ENCODE assay signal across 23 cellular contexts in the genomic region with DNA sequence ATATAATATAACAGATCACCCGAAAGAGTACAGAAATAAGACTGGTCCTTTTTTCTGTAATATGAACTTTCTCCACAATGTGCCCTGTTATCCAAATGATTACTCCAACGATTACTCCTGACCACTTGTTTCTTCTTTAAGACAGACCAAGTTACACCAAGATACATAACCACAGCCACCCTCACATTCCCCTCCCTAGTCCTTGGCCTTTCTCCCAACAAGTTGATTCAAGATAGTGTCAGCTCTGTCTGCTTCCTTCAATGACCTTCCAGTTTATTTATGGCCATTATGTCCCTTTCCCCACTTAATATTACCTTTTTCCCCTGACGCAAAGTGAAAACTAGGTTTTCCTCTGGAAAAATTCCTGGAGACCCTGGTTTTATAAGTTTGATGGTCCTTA.
DNase-seq lines count a peak whose midpoint lies in the region; ATAC-seq and TF ChIP-seq lines count a peak whose summit lies in the region.
"Had no signal": no experiment of that assay in that cellular context is flagged by ENCODE, and none has a peak within 500 bp of the region (broad histone marks: within the 10 kb centered on the region; RNA-seq: fewer than 3 reads in every experiment).

No MANE protein-coding gene starts in this region.

- peak; percentile 10 for DNase-seq in LHCN-M2 (ENCODE audit: low read depth)
- DNase-seq in RWPE2 (ENCODE audit: low spot score): no peak
- DNase-seq in epithelial cell of prostate (ENCODE audit: low read depth, low spot score): no peak
- DNase-seq in cortex of kidney (lab: John Stamatoyannopoulos, UW): no peak
- DNase-seq in NCI-H128 (lab: John Stamatoyannopoulos, UW; ENCODE audit: unreplicated experiment): no peak
- DNase-seq: ACHN; BE2C; CD8-positive, alpha-beta memory T cell; DMS79 treated with DMSO at 0.1 percent for 48 hours; GF-D8; H7; IMR-90; KG1; NCI-H1105 treated with DMSO at 0.1 percent for 48 hours; NCI-H2081; NCI-H2227 treated with DMSO at 0.1 percent for 48 hours; NCI-H526 treated with DMSO at 0.1 percent for 48 hours; SHP77 treated with DMSO at 0.1 percent for 48 hours had no signal

- H3K27me3 ChIP-seq in RWPE2 (ENCODE audit: insufficient read depth, poor library complexity, severe bottlenecking) (no peaks in the 10 kb centered on the region), skeletal muscle satellite cell (ENCODE audit: control insufficient read depth, insufficient read depth, low read length) (no peaks in the 10 kb centered on the region)
- H3K27me3 ChIP-seq: BE2C had no signal

- ATAC-seq in RWPE2 (ENCODE audit: low read depth) (peak; percentile 23; the same call in 1 of the 3 replicates), HG02588 (IDR thresholded peaks at IDR 0.05; ENCODE audit: unreplicated experiment) (no peak), HG03175 (IDR thresholded peaks at IDR 0.05; ENCODE audit: unreplicated experiment) (no peak)

- H3K4me2 ChIP-seq in skeletal muscle satellite cell (ENCODE audit: low read length): peak overlapping the region; percentile 62

- H3K9me3 ChIP-seq in RWPE2 (ENCODE audit: severe bottlenecking) (no peaks in the 10 kb centered on the region), skeletal muscle satellite cell (replicated peaks; ENCODE audit: low read length) (no peaks in the 10 kb centered on the region)
- H3K9me3 ChIP-seq: BE2C had no signal

- H3K27ac ChIP-seq in RWPE2 (ENCODE audit: poor library complexity, severe bottlenecking) (no peak overlapping the region), epithelial cell of prostate (peak overlapping the region; percentile 62)
- H3K27ac ChIP-seq: RWPE1, SK-N-MC had no signal

- H3K36me3 ChIP-seq in RWPE2 (ENCODE audit: low read depth) (no peaks in the 10 kb centered on the region), skeletal muscle satellite cell (ENCODE audit: insufficient read depth, low read length) (no peaks in the 10 kb centered on the region)
- H3K36me3 ChIP-seq: BE2C had no signal

- no peaks in the 10 kb centered on the region for H3K4me1 ChIP-seq in RWPE2 (ENCODE audit: insufficient read depth, poor library complexity, severe bottlenecking)
- peaks cover 12% of the 10 kb centered on the region for H3K4me1 ChIP-seq in skeletal muscle satellite cell (ENCODE audit: control insufficient read depth, insufficient read depth, low read length)
- H3K4me1 ChIP-seq: BE2C had no signal

- no peak overlapping the region for H3K4me3 ChIP-seq in RWPE2 (ENCODE audit: severe bottlenecking)
- H3K4me3 ChIP-seq in skeletal muscle satellite cell (ENCODE audit: low read length): no peak overlapping the region
- H3K4me3 ChIP-seq: SK-N-MC had no signal

- no peak overlapping the region for H3K9ac ChIP-seq in skeletal muscle satellite cell (ENCODE audit: low read depth, low read length)

- TF ChIP-seq CTCF in RWPE2 (IDR thresholded peaks at IDR 0.05; ENCODE audit: poor library complexity, severe bottlenecking): no peak
